12 cellular contexts compared by ENCODE assay signal in genomic region chr7:102836206-102836938, GRCh38.
DNase-seq lines count a peak whose midpoint lies in the region; ATAC-seq, FAIRE-seq and TF ChIP-seq lines count a peak whose summit lies in the region.
"Had no signal": no experiment of that assay in that cellular context is flagged by ENCODE, and none has a peak within 500 bp of the region (broad histone marks: within the 10 kb centered on the region; RNA-seq: fewer than 3 reads in every experiment).

No MANE protein-coding gene starts in this region.

- TF ChIP-seq POLR2A in A549 (IDR thresholded peaks at IDR 0.05; ENCODE audit: low read length) (no peak), GM18505 (IDR thresholded peaks at IDR 0.05; ENCODE audit: borderline replicate concordance, extremely low read depth, insufficient read depth, insufficient read length) (no peak)

- in situ Hi-C loops in astrocyte of the spinal cord (cut with HindIII; ENCODE audit: low sequenced_read_pairs): no loop called here

- POLR2A ChIA-PET in A549 (lab: Yijun Ruan, JAX): no interaction called here

- CTCF ChIA-PET in A549 (lab: Yijun Ruan, JAX): interaction anchor here (1.2 to 1.9 kb wide), 3 partner anchors 56 to 226 kb away, joined by 4 to 6 read pairs (median 4); no protein-coding TSS in a partner anchor

- TF ChIP-seq RAD21 in A549 (conservative IDR thresholded peaks at IDR 0.05 in 1 of 2, IDR thresholded peaks at IDR 0.05 in 1 of 2): no peak

- H3K9me3 ChIP-seq in A549 (no peaks in the 10 kb centered on the region), left lung (no peaks in the 10 kb centered on the region)

- TF ChIP-seq CTCF in A549 (IDR thresholded peaks at IDR 0.05) (no peak), astrocyte of the spinal cord (IDR thresholded peaks at IDR 0.05; ENCODE audit: low read depth, low read length) (no peak), left lung (IDR thresholded peaks at IDR 0.05) (no peak)

- H3K4me1 ChIP-seq in A549: peaks cover 39% of the 10 kb centered on the region
- no peaks in the 10 kb centered on the region for H3K4me1 ChIP-seq in left lung

- FAIRE-seq in A549 (lab: Jason Lieb, UNC): peak; percentile 54

- peak; percentile 85 to 89 for ATAC-seq in A549
- peak; percentile 58 for ATAC-seq in left lung
- no peak for ATAC-seq in GM19452 (IDR thresholded peaks at IDR 0.05; ENCODE audit: unreplicated experiment)
- no peak for ATAC-seq in GM18505 (IDR thresholded peaks at IDR 0.05; ENCODE audit: unreplicated experiment)
- ATAC-seq: stimulated activated effector memory CD8-positive, alpha-beta T cell treated with anti-CD3 and anti-CD28 coated beads, Interleukin-12 subunit alpha, Interleukin-12 subunit beta, amount 100 ng/mL, for 72 hours had no signal

- H3K4me2 ChIP-seq in A549: peak overlapping the region; percentile 57

- H3K27ac ChIP-seq in A549: peak overlapping the region; percentile 18 to 40; a peak in 2 of 6 replicates
- H3K27ac ChIP-seq in left lung: peak overlapping the region in 1 of 2 donors; percentile 33
- H3K27ac ChIP-seq in substantia nigra (ENCODE audit: low read depth, low read length, poor library complexity, severe bottlenecking): no peak overlapping the region

- DNase-seq in A549 (ENCODE audit: low read depth in 1 of 2, low spot score in 1 of 2) (peak; percentile 26 to 63), HPDE6-E6E7 (ENCODE audit: extremely low spot score) (peak; percentile 40), astrocyte of the spinal cord (ENCODE audit: low read depth, low spot score) (peak; percentile 89), left lung (no peak), substantia nigra (lab: John Stamatoyannopoulos, UW) (no peak), NCI-H2171 treated with DMSO at 0.1 percent for 48 hours (lab: John Stamatoyannopoulos, UW) (no peak)
- DNase-seq: activated CD8-positive, alpha-beta memory T cell treated with anti-CD3 and anti-CD28 coated beads for 24 hours; CD4-positive, CD25-positive, alpha-beta regulatory T cell; NCI-H1436 had no signal

- no peaks in the 10 kb centered on the region for H3K36me3 ChIP-seq in left lung

- no peak for TF ChIP-seq EP300 in A549 (IDR thresholded peaks at IDR 0.05)

- 31% methylated on average over 6 of the region's 6 CpGs for WGBS in A549 (ENCODE audit: missing lambda C conversion rate)

- no peaks in the 10 kb centered on the region for H3K27me3 ChIP-seq in left lung

- H3K4me3 ChIP-seq in A549 (no peak overlapping the region), astrocyte of the spinal cord (ENCODE audit: low read depth, low read length) (no peak overlapping the region), left lung (no peak overlapping the region)

- intact Hi-C loops in left lung (cut with DNase I): no loop called here

TF ChIP-seq in A549, 52 proteins besides CTCF, POLR2A, EP300 and RAD21:
- peak; percentile 74 for TF ChIP-seq JUNB (IDR thresholded peaks at IDR 0.05)
- TF ChIP-seq HOXA7 (CRISPR knock-in tag; IDR thresholded peaks at IDR 0.05): no peak
- peak; percentile 33 for TF ChIP-seq MAFK (IDR thresholded peaks at IDR 0.05; ENCODE audit: partially characterized antibody)
- TF ChIP-seq RARB (CRISPR knock-in tag; IDR thresholded peaks at IDR 0.05): no peak
- TF ChIP-seq FOSL2 (IDR thresholded peaks at IDR 0.05): peak; percentile 53
- TF ChIP-seq FOSL2 (CRISPR knock-in tag; IDR thresholded peaks at IDR 0.05): peak; percentile 41
- TF ChIP-seq CEBPB (IDR thresholded peaks at IDR 0.05): peak in 1 of 2 experiments; percentile 27; a peak in 1 of 4 replicates
- TF ChIP-seq HES2 (IDR thresholded peaks at IDR 0.05): no peak
- TF ChIP-seq ZC3H11A (IDR thresholded peaks at IDR 0.05): no peak
- no peak for TF ChIP-seq REST (IDR thresholded peaks at IDR 0.05)
- TF ChIP-seq MAX (IDR thresholded peaks at IDR 0.05): peak; percentile 42; the same call in 1 of the 2 replicates
- peak; percentile 71; the same call in 1 of the 2 replicates for TF ChIP-seq GATA3 (IDR thresholded peaks at IDR 0.05; ENCODE audit: borderline replicate concordance)
- no peak for TF ChIP-seq RCOR1 (IDR thresholded peaks at IDR 0.05; ENCODE audit: low read depth, low read length)

Comparison
In these comparisons a context has a peak if more than half of its experiments do, and no peak if none do; other contexts are left out.
1. ATAC-seq: peak in A549 (2 of 2) and left lung (single experiment); none in GM19452 (single experiment) and GM18505 (single experiment).
2. DNase-seq: peak in A549 (2 of 2), HPDE6-E6E7 (single experiment) and astrocyte of the spinal cord (single experiment); none in left lung (0 of 2), substantia nigra (0 of 49) and NCI-H2171 treated with DMSO at 0.1 percent for 48 hours (single experiment).